ENCODE assay signal across 2 cellular contexts in the genomic region with DNA sequence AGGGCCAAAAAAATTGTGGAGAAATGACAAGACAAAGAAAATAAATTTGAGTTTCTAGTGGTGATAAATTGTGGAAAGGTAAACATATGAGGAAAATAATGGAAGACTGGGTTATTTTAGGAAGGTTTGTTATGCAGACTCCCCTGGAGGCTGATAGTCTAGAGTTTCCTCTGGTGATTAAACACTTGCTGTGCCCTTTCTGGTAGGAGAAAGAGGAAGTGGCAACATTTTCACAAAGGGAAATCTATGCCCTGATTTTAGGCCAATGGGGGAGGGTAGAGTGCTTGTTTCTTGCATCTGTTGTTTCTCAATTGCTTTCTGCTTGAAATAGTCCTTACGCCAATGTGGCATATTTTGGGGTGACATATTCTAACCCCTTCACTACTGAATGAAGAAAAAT.
TF ChIP-seq lines count a peak whose summit lies in the region.

No MANE protein-coding gene starts in this region.

TF ChIP-seq in SK-N-SH, 30 proteins besides CTCF, POLR2A, EP300 and RAD21:
- TF ChIP-seq, protein P1, sequence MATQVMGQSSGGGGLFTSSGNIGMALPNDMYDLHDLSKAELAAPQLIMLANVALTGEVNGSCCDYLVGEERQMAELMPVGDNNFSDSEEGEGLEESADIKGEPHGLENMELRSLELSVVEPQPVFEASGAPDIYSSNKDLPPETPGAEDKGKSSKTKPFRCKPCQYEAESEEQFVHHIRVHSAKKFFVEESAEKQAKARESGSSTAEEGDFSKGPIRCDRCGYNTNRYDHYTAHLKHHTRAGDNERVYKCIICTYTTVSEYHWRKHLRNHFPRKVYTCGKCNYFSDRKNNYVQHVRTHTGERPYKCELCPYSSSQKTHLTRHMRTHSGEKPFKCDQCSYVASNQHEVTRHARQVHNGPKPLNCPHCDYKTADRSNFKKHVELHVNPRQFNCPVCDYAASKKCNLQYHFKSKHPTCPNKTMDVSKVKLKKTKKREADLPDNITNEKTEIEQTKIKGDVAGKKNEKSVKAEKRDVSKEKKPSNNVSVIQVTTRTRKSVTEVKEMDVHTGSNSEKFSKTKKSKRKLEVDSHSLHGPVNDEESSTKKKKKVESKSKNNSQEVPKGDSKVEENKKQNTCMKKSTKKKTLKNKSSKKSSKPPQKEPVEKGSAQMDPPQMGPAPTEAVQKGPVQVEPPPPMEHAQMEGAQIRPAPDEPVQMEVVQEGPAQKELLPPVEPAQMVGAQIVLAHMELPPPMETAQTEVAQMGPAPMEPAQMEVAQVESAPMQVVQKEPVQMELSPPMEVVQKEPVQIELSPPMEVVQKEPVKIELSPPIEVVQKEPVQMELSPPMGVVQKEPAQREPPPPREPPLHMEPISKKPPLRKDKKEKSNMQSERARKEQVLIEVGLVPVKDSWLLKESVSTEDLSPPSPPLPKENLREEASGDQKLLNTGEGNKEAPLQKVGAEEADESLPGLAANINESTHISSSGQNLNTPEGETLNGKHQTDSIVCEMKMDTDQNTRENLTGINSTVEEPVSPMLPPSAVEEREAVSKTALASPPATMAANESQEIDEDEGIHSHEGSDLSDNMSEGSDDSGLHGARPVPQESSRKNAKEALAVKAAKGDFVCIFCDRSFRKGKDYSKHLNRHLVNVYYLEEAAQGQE (IDR thresholded peaks at IDR 0.05; ENCODE audit: low read depth, low read length) = no peak
- TF ChIP-seq MEF2A (IDR thresholded peaks at IDR 0.05; ENCODE audit: borderline replicate concordance, low read depth) (0 out of 2 replicates have a peak, but pooled peaks have one; percentile 11), TCF12 (IDR thresholded peaks at IDR 0.05) (no peak), NFIC (IDR thresholded peaks at IDR 0.05; ENCODE audit: borderline replicate concordance) (no peak)

TF ChIP-seq in SK-N-SH treated with all-trans-retinoic acid at 6 μM for 48 hours, 23 proteins besides CTCF, POLR2A, EP300 and RAD21:
- TF ChIP-seq, protein P2, sequence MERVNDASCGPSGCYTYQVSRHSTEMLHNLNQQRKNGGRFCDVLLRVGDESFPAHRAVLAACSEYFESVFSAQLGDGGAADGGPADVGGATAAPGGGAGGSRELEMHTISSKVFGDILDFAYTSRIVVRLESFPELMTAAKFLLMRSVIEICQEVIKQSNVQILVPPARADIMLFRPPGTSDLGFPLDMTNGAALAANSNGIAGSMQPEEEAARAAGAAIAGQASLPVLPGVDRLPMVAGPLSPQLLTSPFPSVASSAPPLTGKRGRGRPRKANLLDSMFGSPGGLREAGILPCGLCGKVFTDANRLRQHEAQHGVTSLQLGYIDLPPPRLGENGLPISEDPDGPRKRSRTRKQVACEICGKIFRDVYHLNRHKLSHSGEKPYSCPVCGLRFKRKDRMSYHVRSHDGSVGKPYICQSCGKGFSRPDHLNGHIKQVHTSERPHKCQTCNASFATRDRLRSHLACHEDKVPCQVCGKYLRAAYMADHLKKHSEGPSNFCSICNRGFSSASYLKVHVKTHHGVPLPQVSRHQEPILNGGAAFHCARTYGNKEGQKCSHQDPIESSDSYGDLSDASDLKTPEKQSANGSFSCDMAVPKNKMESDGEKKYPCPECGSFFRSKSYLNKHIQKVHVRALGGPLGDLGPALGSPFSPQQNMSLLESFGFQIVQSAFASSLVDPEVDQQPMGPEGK (CRISPR knock-in tag; IDR thresholded peaks at IDR 0.05; ENCODE audit: borderline replicate concordance) = no peak
- TF ChIP-seq TCF4 (CRISPR knock-in tag; IDR thresholded peaks at IDR 0.05; ENCODE audit: borderline replicate concordance) (no peak), OSR1 (CRISPR knock-in tag; IDR thresholded peaks at IDR 0.05) (no peak), ESRRG (CRISPR knock-in tag; IDR thresholded peaks at IDR 0.05) (no peak), ZNF70 (CRISPR knock-in tag; IDR thresholded peaks at IDR 0.05) (no peak), ARNTL (CRISPR knock-in tag; IDR thresholded peaks at IDR 0.05; ENCODE audit: borderline replicate concordance, low read depth) (no peak), ISL1 (CRISPR knock-in tag; IDR thresholded peaks at IDR 0.05) (no peak)
- TF ChIP-seq, protein P3, sequence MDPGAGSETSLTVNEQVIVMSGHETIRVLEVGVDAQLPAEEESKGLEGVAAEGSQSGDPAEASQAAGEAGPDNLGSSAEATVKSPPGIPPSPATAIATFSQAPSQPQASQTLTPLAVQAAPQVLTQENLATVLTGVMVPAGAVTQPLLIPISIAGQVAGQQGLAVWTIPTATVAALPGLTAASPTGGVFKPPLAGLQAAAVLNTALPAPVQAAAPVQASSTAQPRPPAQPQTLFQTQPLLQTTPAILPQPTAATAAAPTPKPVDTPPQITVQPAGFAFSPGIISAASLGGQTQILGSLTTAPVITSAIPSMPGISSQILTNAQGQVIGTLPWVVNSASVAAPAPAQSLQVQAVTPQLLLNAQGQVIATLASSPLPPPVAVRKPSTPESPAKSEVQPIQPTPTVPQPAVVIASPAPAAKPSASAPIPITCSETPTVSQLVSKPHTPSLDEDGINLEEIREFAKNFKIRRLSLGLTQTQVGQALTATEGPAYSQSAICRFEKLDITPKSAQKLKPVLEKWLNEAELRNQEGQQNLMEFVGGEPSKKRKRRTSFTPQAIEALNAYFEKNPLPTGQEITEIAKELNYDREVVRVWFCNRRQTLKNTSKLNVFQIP (CRISPR knock-in tag; IDR thresholded peaks at IDR 0.05; ENCODE audit: borderline replicate concordance, low read depth) = no peak
- TF ChIP-seq, protein P4, sequence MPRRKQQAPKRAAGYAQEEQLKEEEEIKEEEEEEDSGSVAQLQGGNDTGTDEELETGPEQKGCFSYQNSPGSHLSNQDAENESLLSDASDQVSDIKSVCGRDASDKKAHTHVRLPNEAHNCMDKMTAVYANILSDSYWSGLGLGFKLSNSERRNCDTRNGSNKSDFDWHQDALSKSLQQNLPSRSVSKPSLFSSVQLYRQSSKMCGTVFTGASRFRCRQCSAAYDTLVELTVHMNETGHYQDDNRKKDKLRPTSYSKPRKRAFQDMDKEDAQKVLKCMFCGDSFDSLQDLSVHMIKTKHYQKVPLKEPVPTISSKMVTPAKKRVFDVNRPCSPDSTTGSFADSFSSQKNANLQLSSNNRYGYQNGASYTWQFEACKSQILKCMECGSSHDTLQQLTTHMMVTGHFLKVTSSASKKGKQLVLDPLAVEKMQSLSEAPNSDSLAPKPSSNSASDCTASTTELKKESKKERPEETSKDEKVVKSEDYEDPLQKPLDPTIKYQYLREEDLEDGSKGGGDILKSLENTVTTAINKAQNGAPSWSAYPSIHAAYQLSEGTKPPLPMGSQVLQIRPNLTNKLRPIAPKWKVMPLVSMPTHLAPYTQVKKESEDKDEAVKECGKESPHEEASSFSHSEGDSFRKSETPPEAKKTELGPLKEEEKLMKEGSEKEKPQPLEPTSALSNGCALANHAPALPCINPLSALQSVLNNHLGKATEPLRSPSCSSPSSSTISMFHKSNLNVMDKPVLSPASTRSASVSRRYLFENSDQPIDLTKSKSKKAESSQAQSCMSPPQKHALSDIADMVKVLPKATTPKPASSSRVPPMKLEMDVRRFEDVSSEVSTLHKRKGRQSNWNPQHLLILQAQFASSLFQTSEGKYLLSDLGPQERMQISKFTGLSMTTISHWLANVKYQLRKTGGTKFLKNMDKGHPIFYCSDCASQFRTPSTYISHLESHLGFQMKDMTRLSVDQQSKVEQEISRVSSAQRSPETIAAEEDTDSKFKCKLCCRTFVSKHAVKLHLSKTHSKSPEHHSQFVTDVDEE (CRISPR knock-in tag; IDR thresholded peaks at IDR 0.05) = no peak
